1 cellular context compared by ENCODE assay signal in the genomic region with DNA sequence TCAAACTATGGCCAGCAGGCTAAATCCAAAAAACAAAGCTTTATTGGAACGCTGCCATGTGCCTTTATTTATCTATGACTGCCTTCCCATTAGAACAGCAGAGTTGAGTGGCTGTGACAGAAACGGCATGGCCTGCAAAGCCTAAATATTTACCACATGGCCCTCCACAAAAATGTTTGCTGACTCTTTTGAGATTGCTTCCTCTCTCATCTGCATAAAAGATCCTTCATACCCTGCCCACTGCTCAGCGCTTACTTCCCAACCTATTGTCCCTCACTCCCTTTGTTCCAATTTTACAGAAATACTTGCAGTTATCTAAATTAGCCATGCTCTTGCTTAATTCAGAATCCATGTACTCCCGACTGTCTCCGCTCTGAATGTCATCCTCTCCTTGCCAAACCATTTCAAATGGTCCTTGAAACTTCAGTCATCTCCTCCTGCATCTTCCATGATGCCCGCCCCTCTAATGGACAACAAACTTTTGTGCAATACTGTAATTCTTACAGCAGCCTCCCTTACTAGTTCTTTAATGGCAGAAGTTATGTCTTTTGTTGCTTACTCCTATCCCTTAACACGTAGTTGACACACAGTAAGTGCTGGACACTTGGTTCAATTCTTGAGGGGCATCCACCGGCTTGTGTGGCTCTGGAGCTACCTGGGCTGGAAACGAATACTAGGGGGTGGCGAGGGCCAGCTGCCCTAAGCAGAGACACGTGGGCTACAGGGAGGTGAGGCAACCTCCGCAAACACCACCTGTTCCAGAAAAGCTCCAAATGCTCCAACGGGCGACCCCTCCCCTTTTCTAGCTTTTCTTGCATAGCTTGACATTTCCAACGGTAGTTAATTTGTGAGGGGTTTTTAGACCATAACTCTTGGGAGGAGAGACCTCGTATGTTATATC.
TF ChIP-seq lines count a peak whose summit lies in the region.

No MANE protein-coding gene starts in this region.

TF ChIP-seq in GM12878, 131 proteins besides CTCF, POLR2A, EP300 and RAD21:
- TF ChIP-seq ZNF622 (IDR thresholded peaks at IDR 0.05) = no peak
- no peak for TF ChIP-seq RFX5 (IDR thresholded peaks at IDR 0.05; ENCODE audit: low read depth, low read length)
- TF ChIP-seq FOXK2 (IDR thresholded peaks at IDR 0.05) = no peak
- no peak for TF ChIP-seq NFXL1 (IDR thresholded peaks at IDR 0.05; ENCODE audit: borderline replicate concordance)
- TF ChIP-seq MXI1 (IDR thresholded peaks at IDR 0.05; ENCODE audit: low read depth, low read length) = peak; percentile 47; the same call in 1 of the 2 replicates
- TF ChIP-seq, protein P1, sequence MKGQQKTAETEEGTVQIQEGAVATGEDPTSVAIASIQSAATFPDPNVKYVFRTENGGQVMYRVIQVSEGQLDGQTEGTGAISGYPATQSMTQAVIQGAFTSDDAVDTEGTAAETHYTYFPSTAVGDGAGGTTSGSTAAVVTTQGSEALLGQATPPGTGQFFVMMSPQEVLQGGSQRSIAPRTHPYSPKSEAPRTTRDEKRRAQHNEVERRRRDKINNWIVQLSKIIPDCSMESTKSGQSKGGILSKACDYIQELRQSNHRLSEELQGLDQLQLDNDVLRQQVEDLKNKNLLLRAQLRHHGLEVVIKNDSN (IDR thresholded peaks at IDR 0.05; ENCODE audit: borderline replicate concordance, extremely low read length, insufficient read depth, low read depth, low read length) = peak; percentile 4
- TF ChIP-seq CHD2 (IDR thresholded peaks at IDR 0.05; ENCODE audit: borderline replicate concordance, low read depth, low read length) = no peak
- no peak for TF ChIP-seq STAT1 (conservative IDR thresholded peaks at IDR 0.05)
- no peak for TF ChIP-seq MAX (IDR thresholded peaks at IDR 0.05; ENCODE audit: low read depth, low read length)
